1 cellular context compared by ENCODE assay signal in genomic region chr15:98774756-98775497, GRCh38.
TF ChIP-seq lines count a peak whose summit lies in the region.

No MANE protein-coding gene starts in this region.

TF ChIP-seq in IMR-90, 13 proteins besides CTCF, POLR2A, EP300 and RAD21 (continued from another document):
- TF ChIP-seq, protein P1, sequence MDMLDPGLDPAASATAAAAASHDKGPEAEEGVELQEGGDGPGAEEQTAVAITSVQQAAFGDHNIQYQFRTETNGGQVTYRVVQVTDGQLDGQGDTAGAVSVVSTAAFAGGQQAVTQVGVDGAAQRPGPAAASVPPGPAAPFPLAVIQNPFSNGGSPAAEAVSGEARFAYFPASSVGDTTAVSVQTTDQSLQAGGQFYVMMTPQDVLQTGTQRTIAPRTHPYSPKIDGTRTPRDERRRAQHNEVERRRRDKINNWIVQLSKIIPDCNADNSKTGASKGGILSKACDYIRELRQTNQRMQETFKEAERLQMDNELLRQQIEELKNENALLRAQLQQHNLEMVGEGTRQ (IDR thresholded peaks at IDR 0.05; ENCODE audit: low read depth, low read length), result no peak
- no peak; the same call in 1 of the 2 replicates for TF ChIP-seq CEBPB (IDR thresholded peaks at IDR 0.05; ENCODE audit: low read depth, low read length)
- TF ChIP-seq RFX5 (IDR thresholded peaks at IDR 0.05; ENCODE audit: low read depth, low read length), result no peak
- TF ChIP-seq, protein P2, sequence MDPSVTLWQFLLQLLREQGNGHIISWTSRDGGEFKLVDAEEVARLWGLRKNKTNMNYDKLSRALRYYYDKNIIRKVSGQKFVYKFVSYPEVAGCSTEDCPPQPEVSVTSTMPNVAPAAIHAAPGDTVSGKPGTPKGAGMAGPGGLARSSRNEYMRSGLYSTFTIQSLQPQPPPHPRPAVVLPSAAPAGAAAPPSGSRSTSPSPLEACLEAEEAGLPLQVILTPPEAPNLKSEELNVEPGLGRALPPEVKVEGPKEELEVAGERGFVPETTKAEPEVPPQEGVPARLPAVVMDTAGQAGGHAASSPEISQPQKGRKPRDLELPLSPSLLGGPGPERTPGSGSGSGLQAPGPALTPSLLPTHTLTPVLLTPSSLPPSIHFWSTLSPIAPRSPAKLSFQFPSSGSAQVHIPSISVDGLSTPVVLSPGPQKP (IDR thresholded peaks at IDR 0.05; ENCODE audit: borderline replicate concordance, low read depth, low read length), result no peak
- TF ChIP-seq MXI1 (IDR thresholded peaks at IDR 0.05; ENCODE audit: borderline replicate concordance, low read depth, low read length), result no peak
- TF ChIP-seq SMC3 (IDR thresholded peaks at IDR 0.05; ENCODE audit: low read depth, low read length), result no peak
